9 cellular contexts compared by ENCODE assay signal in genomic region chr7:514651-515598, GRCh38. TPM values are rescaled to one million over a fixed set of nuclear protein-coding genes. Genes with fewer than 3 reads are reported as not detected.
A peak's percentile ranks its signal among the peaks of the same experiment; 100 is the strongest.
DNase-seq lines count a peak whose midpoint lies in the region; ATAC-seq, FAIRE-seq and TF ChIP-seq lines count a peak whose summit lies in the region.
"Had no signal": no experiment of that assay in that cellular context is flagged by ENCODE, and none has a peak within 500 bp of the region (broad histone marks: within the 10 kb centered on the region; RNA-seq: fewer than 3 reads in every experiment).

No MANE protein-coding gene starts in this region.

- ATAC-seq in WTC11 (peak; percentile 41), PC-3 (no peak), omental fat pad (ENCODE audit: low FRiP score) (no peak)

- H3K36me3 ChIP-seq in small intestine (ENCODE audit: control insufficient read depth in 2 of 2, insufficient read depth in 2 of 2, low read length in 2 of 2) (no peaks in the 10 kb centered on the region), PC-3 (ENCODE audit: low read depth, low read length) (no peaks in the 10 kb centered on the region)

- H3K9me2 ChIP-seq in PC-3 (replicated peaks; ENCODE audit: low read length), result no peaks in the 10 kb centered on the region

- 22 to 56% (median 39%) methylated on average over 25 of the region's 25 CpGs for WGBS in small intestine, 3 donors

- no peak overlapping the region for H3K4me3 ChIP-seq in small intestine (ENCODE audit: low read depth in 1 of 2, low read length in 2 of 2)
- H3K4me3 ChIP-seq in PC-3 (ENCODE audit: low read length), result no peak overlapping the region
- H3K4me3 ChIP-seq: A549 had no signal

- peak overlapping the region; percentile 92 for H3K27ac Mint-ChIP-seq in WTC11

- POLR2A ChIA-PET in WTC11 (lab: Charles Lee) (interaction anchor here (0.6 to 1.2 kb wide), 2 partner anchors 151 to 220 kb away, joined by 3 to 4 read pairs; no protein-coding TSS in a partner anchor), PC-3 (lab: Charles Lee; ENCODE audit: unreplicated experiment) (interaction anchor here (0.6 kb wide), 1 partner anchor 155 kb away, joined by 10 read pairs; no protein-coding TSS in a partner anchor)

- peaks cover 47% of the 10 kb centered on the region for H3K79me2 ChIP-seq in PC-3 (ENCODE audit: low read length)

- peaks cover 0 to 1% of the 10 kb centered on the region in 2 donors for H3K27me3 ChIP-seq in small intestine (ENCODE audit: control insufficient read depth in 2 of 2, insufficient read depth in 2 of 2, low read length in 2 of 2)
- no peaks in the 10 kb centered on the region for H3K27me3 ChIP-seq in PC-3 (ENCODE audit: low read length)

- DNase-seq in NCI-H748 (lab: John Stamatoyannopoulos, UW; ENCODE audit: unreplicated experiment), result peak; percentile 48
- DNase-seq in NCI-H748 treated with DMSO at 0.1 percent for 48 hours (lab: John Stamatoyannopoulos, UW), result no peak
- DNase-seq in WTC11 (ENCODE audit: low spot score), result peak; percentile 78
- peak; percentile 83 for DNase-seq in hepatic stellate cell (ENCODE audit: low spot score)
- DNase-seq in small intestine, result peak; percentile 83
- DNase-seq in NCI-H1105 treated with DMSO at 0.1 percent for 48 hours (lab: John Stamatoyannopoulos, UW), result no peak
- no peak for DNase-seq in PC-3
- DNase-seq in omental fat pad (ENCODE audit: low spot score), result no peak

- H3K9me3 ChIP-seq in small intestine (ENCODE audit: control insufficient read depth, low read depth) (no peaks in the 10 kb centered on the region), PC-3 (ENCODE audit: low read length) (no peaks in the 10 kb centered on the region)
- H3K9me3 ChIP-seq: A549 had no signal

- FAIRE-seq in small intestine (lab: Jason Lieb, UNC), result no peak
- FAIRE-seq: A549 had no signal

- H3K27ac ChIP-seq in small intestine (ENCODE audit: low read depth in 1 of 2, low read length in 1 of 2) (peak overlapping the region in 1 of 2 donors; percentile 27), PC-3 (ENCODE audit: low read length) (no peak overlapping the region)
- H3K27ac ChIP-seq: A549 had no signal

- H4K20me1 ChIP-seq in PC-3 (ENCODE audit: low read length), result no peaks in the 10 kb centered on the region

- BruUV-seq in PC-3 (replicated peaks; lab: Mats Ljungman, UMichigan), result no TSS peak

- no peaks in the 10 kb centered on the region for H3F3A ChIP-seq in PC-3 (ENCODE audit: low read length, unreplicated experiment)

- H3K27me3 Mint-ChIP-seq in WTC11 (ENCODE audit: low read depth), result peaks cover 5% of the 10 kb centered on the region

- no peak overlapping the region for H3K9ac ChIP-seq in PC-3 (ENCODE audit: low read length)

- H3K36me3 Mint-ChIP-seq in WTC11, result peaks cover 13% of the 10 kb centered on the region; the same call in 1 of the 2 replicates

- no peak overlapping the region for H2AFZ ChIP-seq in PC-3 (ENCODE audit: low read length)

- CTCF ChIA-PET in WTC11 (lab: Charles Lee) (interaction anchor here (0.6 to 1.7 kb wide), 8 partner anchors 12 to 1680 kb away, joined by 3 to 11 read pairs (median 4); no protein-coding TSS in a partner anchor), PC-3 (lab: Charles Lee) (no interaction called here)

- no peak overlapping the region for H3K4me2 ChIP-seq in PC-3 (ENCODE audit: low read length)
- H3K4me2 ChIP-seq: A549 had no signal

- intact Hi-C loops in PC-3 (cut with micrococcal nuclease), result loop anchor here (5.0 kb wide), 1 partner anchor 212 kb away; the partner anchor contains the start of genes DNAAF5 and PRKAR1B

- no peaks in the 10 kb centered on the region for H3K9me3 Mint-ChIP-seq in WTC11

- no peak for TF ChIP-seq CTCF in WTC11 (IDR thresholded peaks at IDR 0.05)
- no peak for TF ChIP-seq CTCF in PC-3 (conservative IDR thresholded peaks at IDR 0.05; ENCODE audit: low read depth, low read length)
- no peak for TF ChIP-seq CTCF in omental fat pad (IDR thresholded peaks at IDR 0.05)

- H3K4me1 Mint-ChIP-seq in WTC11, result peaks cover 34% of the 10 kb centered on the region

- H3K4me3 Mint-ChIP-seq in WTC11, result peak overlapping the region; percentile 71

- peaks cover 0 to 7% of the 10 kb centered on the region in 2 donors for H3K4me1 ChIP-seq in small intestine (ENCODE audit: control insufficient read depth in 2 of 2, insufficient read depth in 1 of 2, low read depth in 1 of 2, low read length in 1 of 2)
- no peaks in the 10 kb centered on the region for H3K4me1 ChIP-seq in PC-3 (ENCODE audit: insufficient read depth, low read length)

TF ChIP-seq in WTC11, 78 proteins besides CTCF, POLR2A, EP300 and RAD21:
- TF ChIP-seq IRF1 (CRISPR knock-in tag; IDR thresholded peaks at IDR 0.05) (no peak), FOXJ3 (CRISPR knock-in tag; IDR thresholded peaks at IDR 0.05; ENCODE audit: borderline replicate concordance) (no peak), ZBTB21 (CRISPR knock-in tag; IDR thresholded peaks at IDR 0.05; ENCODE audit: borderline replicate concordance) (0 out of 2 replicates have a peak, but pooled peaks have one; percentile 44), ESRRA (CRISPR knock-in tag; IDR thresholded peaks at IDR 0.05; ENCODE audit: borderline replicate concordance) (no peak), ETV6 (CRISPR knock-in tag; IDR thresholded peaks at IDR 0.05) (no peak), GTF2I (CRISPR knock-in tag; conservative IDR thresholded peaks at IDR 0.05) (peak; percentile 66; the same call in 1 of the 2 replicates), CREM (CRISPR knock-in tag; IDR thresholded peaks at IDR 0.05) (0 out of 2 replicates have a peak, but pooled peaks have one; percentile 30), AFF4 (CRISPR knock-in tag; IDR thresholded peaks at IDR 0.05; ENCODE audit: borderline replicate concordance) (peak; percentile 27; the same call in 1 of the 2 replicates), ZMAT4 (CRISPR knock-in tag; IDR thresholded peaks at IDR 0.05) (peak; percentile 57; the same call in 1 of the 2 replicates), HMGXB4 (CRISPR knock-in tag; IDR thresholded peaks at IDR 0.05) (no peak), TCF7 (CRISPR knock-in tag; IDR thresholded peaks at IDR 0.05; ENCODE audit: low read depth) (no peak)

RNA-seq across cellular contexts. Expression of gene PDGFA, which starts 4.7 kb away (rescaled TPM):
- total RNA-seq in WTC11 (2021), result 114 to 131 TPM (median 129 TPM) in 3 replicates
- 10 to 100 TPM; 17.4 to 38.2 (median 26.5) TPM for polyA plus RNA-seq in small intestine
- 16.1 and 18.4 TPM in 2 replicates for total RNA-seq in PC-3 (2014; rRNA removed)
- total RNA-seq in omental fat pad, result 10 to 100 TPM in 1 of 4 donors, 1 to 10 TPM in 3; 7.0 to 23.7 (median 8.8) TPM

Comparison
In these comparisons a context has a peak if more than half of its experiments do, and no peak if none do; other contexts are left out.
1. DNase-seq: peak in NCI-H748 (single experiment), WTC11 (single experiment), hepatic stellate cell (single experiment) and small intestine (single experiment); none in NCI-H748 treated with DMSO at 0.1 percent for 48 hours (single experiment), NCI-H1105 treated with DMSO at 0.1 percent for 48 hours (single experiment), PC-3 (single experiment) and omental fat pad (single experiment).